Comparison of ENCODE assay signal across 27 cellular contexts in genomic region chr14:99312106-99312505, GRCh38. TPM values are rescaled to one million over a fixed set of nuclear protein-coding genes. Genes with fewer than 3 reads are reported as not detected.
"Had no signal": no experiment of that assay in that cellular context is flagged by ENCODE, and none has a peak within 500 bp of the region (broad histone marks: within the 10 kb centered on the region; RNA-seq: fewer than 3 reads in every experiment).

No MANE protein-coding gene starts in this region.

- H3K36me3 Mint-ChIP-seq: activated CD4-positive, alpha-beta memory T cell treated with anti-CD3 and anti-CD28 coated beads for 36 hours; activated CD8-positive, alpha-beta memory T cell treated with anti-CD3 and anti-CD28 coated beads, Interleukin-2, amount 10 ng/mL, durations not matched to agents 7 days and 5 days; activated naive CD8-positive, alpha-beta T cell treated with anti-CD3 and anti-CD28 coated beads, Interleukin-2, amount 10 ng/mL, durations not matched to agents 7 days and 5 days had no signal

- H3K27me3 ChIP-seq: body of pancreas, SJCRH30 had no signal

- H3K27ac ChIP-seq: body of pancreas, breast epithelium, SJCRH30, SK-N-MC, WERI-Rb-1 had no signal

- FAIRE-seq: astrocyte, K562 had no signal

- H3K4me1 Mint-ChIP-seq: activated naive CD8-positive, alpha-beta T cell treated with anti-CD3 and anti-CD28 coated beads, Interleukin-2, amount 10 ng/mL, durations not matched to agents 7 days and 5 days had no signal

- ATAC-seq: activated CD8-positive, alpha-beta memory T cell treated with anti-CD3 and anti-CD28 coated beads, Interleukin-2, amount 10 ng/mL, durations not matched to agents 7 days and 5 days; body of pancreas; K562; Panc1 had no signal

- H3K9me3 ChIP-seq: body of pancreas, SJCRH30 had no signal

- H3K27ac Mint-ChIP-seq: activated CD4-positive, alpha-beta memory T cell treated with anti-CD3 and anti-CD28 coated beads for 36 hours; activated CD8-positive, alpha-beta memory T cell treated with anti-CD3 and anti-CD28 coated beads, Interleukin-2, amount 10 ng/mL, durations not matched to agents 7 days and 5 days; activated naive CD8-positive, alpha-beta T cell treated with anti-CD3 and anti-CD28 coated beads, Interleukin-2, amount 10 ng/mL, durations not matched to agents 7 days and 5 days had no signal

- H3K36me3 ChIP-seq: breast epithelium, SJCRH30, WERI-Rb-1 had no signal

- H3K4me1 ChIP-seq: breast epithelium had no signal

- H3K4me3 ChIP-seq: body of pancreas, breast epithelium, K562, SJCRH30, SK-N-MC had no signal

- H3K27me3 Mint-ChIP-seq: activated CD4-positive, alpha-beta memory T cell treated with anti-CD3 and anti-CD28 coated beads for 36 hours had no signal

- H3K4me3 Mint-ChIP-seq: activated CD4-positive, alpha-beta memory T cell treated with anti-CD3 and anti-CD28 coated beads for 36 hours; activated CD8-positive, alpha-beta memory T cell treated with anti-CD3 and anti-CD28 coated beads, Interleukin-2, amount 10 ng/mL, durations not matched to agents 7 days and 5 days; activated naive CD8-positive, alpha-beta T cell treated with anti-CD3 and anti-CD28 coated beads, Interleukin-2, amount 10 ng/mL, durations not matched to agents 7 days and 5 days had no signal

- DNase-seq: activated CD4-positive, alpha-beta memory T cell treated with anti-CD3 and anti-CD28 coated beads for 36 hours; activated CD4-positive, alpha-beta T cell treated with anti-CD3 and anti-CD28 coated beads, Interleukin-2, amount 50 U/mL, for 1 hour; activated CD8-positive, alpha-beta memory T cell treated with anti-CD3 and anti-CD28 coated beads for 24 hours; activated CD8-positive, alpha-beta memory T cell treated with anti-CD3 and anti-CD28 coated beads, Interleukin-2, amount 10 ng/mL, durations not matched to agents 7 days and 5 days; activated CD8-positive, alpha-beta memory T cell treated with anti-CD3 and anti-CD28 coated beads, Interleukin-2, amount 50 U/mL, for 48 hours; activated effector memory CD4-positive, alpha-beta T cell treated with Interleukin-2 at 50 U/mL for 16 hours; activated naive CD4-positive, alpha-beta T cell treated with anti-CD3 and anti-CD28 coated beads, Interleukin-2, amount 50 U/mL, for 16 hours; activated naive CD8-positive, alpha-beta T cell treated with anti-CD3 and anti-CD28 coated beads, Interleukin-2, amount 10 ng/mL, durations not matched to agents 7 days and 5 days; activated T-cell treated with anti-CD3 and anti-CD28 coated beads, Interleukin-2, amount 50 U/mL, for 48 hours; body of pancreas; NCI-H1092 treated with DMSO at 0.1 percent for 48 hours; NCI-H1417; NCI-H146; NCI-H187; NCI-H2081; NCI-H226; NCI-H524 treated with DMSO at 0.1 percent for 48 hours; SHP77; SJCRH30; T1000; WERI-Rb-1 had no signal

RNA-seq across cellular contexts. Expression of gene BCL11B, which starts 40.1 kb away (rescaled TPM):
- total RNA-seq: NCI-H460 had no signal
- polyA plus RNA-seq: K562 had no signal
